Comparison of ENCODE assay signal across 26 cellular contexts in the genomic region with DNA sequence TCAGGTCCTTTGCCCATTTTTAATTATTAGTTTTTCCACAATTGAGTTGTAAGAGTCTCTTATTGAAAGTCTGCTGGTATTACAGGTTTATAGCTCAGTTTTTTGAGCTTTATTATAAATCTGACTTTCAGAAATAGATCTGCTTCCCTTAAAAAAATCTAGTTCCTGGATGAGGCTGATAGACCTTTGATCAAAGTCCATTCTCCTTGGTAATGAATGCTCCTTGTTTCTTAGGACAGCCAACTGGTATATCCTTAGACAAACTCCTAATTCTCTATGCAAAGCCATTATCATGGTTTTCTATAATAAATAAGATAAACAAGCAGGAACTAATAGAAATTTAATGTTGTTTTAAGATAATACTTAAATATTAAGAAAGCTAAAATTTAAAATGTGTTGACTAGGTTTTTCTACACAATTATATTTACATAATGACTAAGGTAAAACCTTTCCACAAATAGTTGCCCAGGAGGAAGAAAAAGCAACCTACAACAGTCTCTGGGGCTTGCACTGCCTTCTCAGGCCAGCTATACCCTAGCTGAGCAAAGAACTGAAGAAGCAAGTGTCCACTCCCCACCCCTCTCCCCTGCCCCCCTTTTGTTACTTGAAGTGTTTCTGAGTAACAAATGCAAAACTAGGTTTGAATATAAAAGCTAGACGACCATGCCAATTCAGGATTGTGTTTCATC. TPM values are rescaled to one million over a fixed set of nuclear protein-coding genes. Genes with fewer than 3 reads are reported as not detected.
"Had no signal": no experiment of that assay in that cellular context is flagged by ENCODE, and none has a peak within 500 bp of the region (broad histone marks: within the 10 kb centered on the region; RNA-seq: fewer than 3 reads in every experiment).

No MANE protein-coding gene starts in this region.

- H3K27me3 Mint-ChIP-seq: activated CD4-positive, alpha-beta T cell treated with anti-CD3 and anti-CD28 coated beads, Interleukin-2, amount 10 ng/mL, durations not matched to agents 24 days and 14 days; activated CD8-positive, alpha-beta T cell treated with anti-CD3 and anti-CD28 coated beads for 36 hours; memory B cell; naive thymus-derived CD4-positive, alpha-beta T cell; stimulated activated naive B cell treated with anti-CD40 and anti-IgM and Interleukin-4, amounts not matched to agents 10 μg/mL and 1 μg/mL and 100 μg/mL, for 72 hours; T-cell had no signal

- H3K36me3 Mint-ChIP-seq: memory B cell; stimulated activated naive B cell treated with anti-CD40 and anti-IgM and Interleukin-4, amounts not matched to agents 10 μg/mL and 1 μg/mL and 100 μg/mL, for 72 hours; T-cell had no signal

- H3K27ac Mint-ChIP-seq: activated CD4-positive, alpha-beta T cell treated with anti-CD3 and anti-CD28 coated beads, Interleukin-2, amount 10 ng/mL, durations not matched to agents 24 days and 14 days; activated CD8-positive, alpha-beta T cell treated with anti-CD3 and anti-CD28 coated beads for 36 hours; memory B cell; naive thymus-derived CD4-positive, alpha-beta T cell; neural progenitor cell; stimulated activated naive B cell treated with anti-CD40 and anti-IgM and Interleukin-4, amounts not matched to agents 10 μg/mL and 1 μg/mL and 100 μg/mL, for 72 hours; T-cell had no signal

- H3K4me3 Mint-ChIP-seq: activated CD4-positive, alpha-beta T cell treated with anti-CD3 and anti-CD28 coated beads, Interleukin-2, amount 10 ng/mL, durations not matched to agents 24 days and 14 days; activated CD8-positive, alpha-beta T cell treated with anti-CD3 and anti-CD28 coated beads for 36 hours; activated T-cell treated with anti-CD3 and anti-CD28 coated beads, Interleukin-2, amount 50 U/mL, for 4 hours; memory B cell; naive thymus-derived CD4-positive, alpha-beta T cell; neural progenitor cell; stimulated activated naive B cell treated with anti-CD40 and anti-IgM and Interleukin-4, amounts not matched to agents 10 μg/mL and 1 μg/mL and 100 μg/mL, for 72 hours; T-cell had no signal

- H3K4me2 ChIP-seq: neural progenitor cell had no signal

- H3K36me3 ChIP-seq: breast epithelium, gastrocnemius medialis, right lobe of liver, tibial artery had no signal

- DNase-seq: activated CD4-positive, alpha-beta T cell treated with anti-CD3 and anti-CD28 coated beads, Interleukin-2, amount 10 ng/mL, durations not matched to agents 24 days and 14 days; activated effector memory CD4-positive, alpha-beta T cell treated with Interleukin-2 at 50 U/mL for 16 hours; activated naive CD4-positive, alpha-beta T cell treated with anti-CD3 and anti-CD28 coated beads, Interleukin-2, amount 50 U/mL, for 16 hours; activated T-cell treated with anti-CD3 and anti-CD28 coated beads, Interleukin-2, amount 50 U/mL, for 4 hours; aorta; effector CD4-positive, alpha-beta T cell; gastrocnemius medialis; head of caudate nucleus; kidney; left ventricle myocardium superior; naive thymus-derived CD4-positive, alpha-beta T cell; right lobe of liver; spleen; stimulated activated naive B cell treated with anti-CD40 and anti-IgM and Interleukin-4, amounts not matched to agents 10 μg/mL and 1 μg/mL and 100 μg/mL, for 72 hours; T-cell; T-helper 9 cell; tibial artery had no signal

- H2AFZ ChIP-seq: neural progenitor cell had no signal

- H3K27me3 ChIP-seq: breast epithelium, gastrocnemius medialis, neural progenitor cell, right lobe of liver, spleen, tibial artery had no signal

- H3K27ac ChIP-seq: breast epithelium, gastrocnemius medialis, neural progenitor cell, right lobe of liver, spleen, tibial artery had no signal

- H3K9ac ChIP-seq: neural progenitor cell had no signal

- H3K4me1 ChIP-seq: breast epithelium, gastrocnemius medialis, neural progenitor cell, right lobe of liver, spleen, tibial artery had no signal

- H3K9me3 Mint-ChIP-seq: activated CD4-positive, alpha-beta T cell treated with anti-CD3 and anti-CD28 coated beads, Interleukin-2, amount 10 ng/mL, durations not matched to agents 24 days and 14 days; activated CD8-positive, alpha-beta T cell treated with anti-CD3 and anti-CD28 coated beads for 36 hours; activated T-cell treated with anti-CD3 and anti-CD28 coated beads, Interleukin-2, amount 50 U/mL, for 4 hours; memory B cell; naive thymus-derived CD4-positive, alpha-beta T cell; neural progenitor cell; stimulated activated naive B cell treated with anti-CD40 and anti-IgM and Interleukin-4, amounts not matched to agents 10 μg/mL and 1 μg/mL and 100 μg/mL, for 72 hours; T-cell had no signal

- H3K9me3 ChIP-seq: breast epithelium, gastrocnemius medialis, right lobe of liver, spleen, tibial artery had no signal

- H3K4me3 ChIP-seq: breast epithelium, gastrocnemius medialis, neural progenitor cell, right lobe of liver, spleen, tibial artery had no signal

- H3K4me1 Mint-ChIP-seq: activated CD4-positive, alpha-beta T cell treated with anti-CD3 and anti-CD28 coated beads, Interleukin-2, amount 10 ng/mL, durations not matched to agents 24 days and 14 days; memory B cell; naive thymus-derived CD4-positive, alpha-beta T cell; neural progenitor cell; stimulated activated naive B cell treated with anti-CD40 and anti-IgM and Interleukin-4, amounts not matched to agents 10 μg/mL and 1 μg/mL and 100 μg/mL, for 72 hours; T-cell had no signal

RNA-seq across cellular contexts. Expression of gene NT5DC4, which starts 16.9 kb away (rescaled TPM):
- total RNA-seq: activated CD4-positive, alpha-beta T cell treated with anti-CD3 and anti-CD28 coated beads, Interleukin-2, amount 10 ng/mL, durations not matched to agents 24 days and 14 days; activated CD8-positive, alpha-beta T cell treated with anti-CD3 and anti-CD28 coated beads for 36 hours; activated T-cell treated with anti-CD3 and anti-CD28 coated beads, Interleukin-2, amount 50 U/mL, for 4 hours; breast epithelium; cerebellum; esophagus mucosa; gastrocnemius medialis; kidney; left ventricle myocardium superior; osteocyte; pulmonary artery endothelial cell; right lobe of liver; subcutaneous adipose tissue; T-cell had no signal
- polyA plus RNA-seq: aorta; naive thymus-derived CD4-positive, alpha-beta T cell had no signal

RNA-seq across cellular contexts. Expression of gene CKAP2L, which starts 26.7 kb away (rescaled TPM):
- polyA plus RNA-seq: naive thymus-derived CD4-positive, alpha-beta T cell had no signal

RNA-seq across cellular contexts. Expression of gene IL1A, which starts 46.6 kb away (rescaled TPM):
- total RNA-seq: gastrocnemius medialis, left ventricle myocardium superior, osteocyte, right lobe of liver, subcutaneous adipose tissue had no signal
- polyA plus RNA-seq: aorta; naive thymus-derived CD4-positive, alpha-beta T cell had no signal
